ENCODE assay signal across 20 cellular contexts in genomic region chr21:43578677-43579313, GRCh38.
DNase-seq lines count a peak whose midpoint lies in the region; ATAC-seq and TF ChIP-seq lines count a peak whose summit lies in the region.
"Had no signal": no experiment of that assay in that cellular context is flagged by ENCODE, and none has a peak within 500 bp of the region (broad histone marks: within the 10 kb centered on the region; RNA-seq: fewer than 3 reads in every experiment).

No MANE protein-coding gene starts in this region.

- no peak overlapping the region for H3K9ac ChIP-seq in mesendoderm (ENCODE audit: low read length)

- H3K56ac ChIP-seq in mesendoderm (ENCODE audit: low read length): no peak overlapping the region

- CTCF ChIA-PET in AG04450 (lab: Charles Lee): no interaction called here

- no peak overlapping the region for H3K18ac ChIP-seq in mesendoderm (ENCODE audit: low read length)

- H3K79me2 ChIP-seq in mesendoderm (ENCODE audit: control insufficient read depth, insufficient read depth, low read length): no peaks in the 10 kb centered on the region

- no peaks in the 10 kb centered on the region for H3K36me3 ChIP-seq in mesendoderm (ENCODE audit: control insufficient read depth, insufficient read depth, low read length)
- H3K36me3 ChIP-seq: esophagus muscularis mucosa, thoracic aorta had no signal

- WGBS in mesendoderm (ENCODE audit: extremely low coverage, insufficient coverage, low lambda C conversion rate): no CpG with 5 or more reads among the region's 6 CpGs

- no peaks in the 10 kb centered on the region for H3K4me1 ChIP-seq in mesendoderm (ENCODE audit: control insufficient read depth, low read depth, low read length)

- no peaks in the 10 kb centered on the region for H3K79me1 ChIP-seq in mesendoderm (ENCODE audit: low read length)

- no peak for TF ChIP-seq CTCF in AG04450 (IDR thresholded peaks at IDR 0.05; ENCODE audit: low read depth, low read length)

- DNase-seq in AG04450 (ENCODE audit: low read depth, low spot score) (no peak), fibroblast of peridontal ligament (ENCODE audit: extremely low read depth) (peak; percentile 56), mesendoderm (no peak), C1 segment of cervical spinal cord (lab: John Stamatoyannopoulos, UW) (no peak), NCI-H82 (lab: John Stamatoyannopoulos, UW) (no peak)
- no peak for DNase-seq in NK-92 treated with Interleukin-12 subunit alpha and Interleukin-12 subunit beta, amount 100 ng/mL, for 24 hours (lab: John Stamatoyannopoulos, UW)
- DNase-seq: activated CD4-positive, alpha-beta T cell treated with anti-CD3 and anti-CD28 coated beads for 1 hour; activated CD8-positive, alpha-beta T cell treated with anti-CD3 and anti-CD28 coated beads for 36 hours; activated effector memory CD4-positive, alpha-beta T cell treated with Interleukin-2 at 50 U/mL for 16 hours; activated naive CD8-positive, alpha-beta T cell treated with anti-CD3 and anti-CD28 coated beads, Interleukin-2, amount 10 ng/mL, durations not matched to agents 7 days and 5 days; endodermal cell; HFFc6; kidney glomerular epithelial cell; naive thymus-derived CD4-positive, alpha-beta T cell; NCI-H1417; stimulated activated naive CD4-positive, alpha-beta T cell treated with Interleukin-2 at 50 U/mL for 16 hours had no signal

- H2AK5ac ChIP-seq in mesendoderm (ENCODE audit: low read length): no peak overlapping the region

- no peak overlapping the region for H3K4me2 ChIP-seq in mesendoderm (ENCODE audit: low read length)

- no peak overlapping the region for H2BK120ac ChIP-seq in mesendoderm (ENCODE audit: low read depth, low read length)

- no peak overlapping the region for H2BK15ac ChIP-seq in mesendoderm (replicated peaks; ENCODE audit: low read depth)

- peak overlapping the region; percentile 24 for H3K23ac ChIP-seq in mesendoderm (ENCODE audit: low read length)

- no peak overlapping the region for H4K8ac ChIP-seq in mesendoderm (ENCODE audit: low read depth, low read length)

- H3K9me3 ChIP-seq in AG04450 (ENCODE audit: control insufficient read depth, insufficient read depth, low read length): no peaks in the 10 kb centered on the region; the same call in 1 of the 2 replicates
- H3K9me3 ChIP-seq: esophagus muscularis mucosa, thoracic aorta had no signal

- no peak overlapping the region for H3K4me3 ChIP-seq in AG04450 (ENCODE audit: low read depth, low read length)
- no peak overlapping the region for H3K4me3 ChIP-seq in mesendoderm (ENCODE audit: low read length)
- H3K4me3 ChIP-seq: esophagus muscularis mucosa, thoracic aorta had no signal

- peak; percentile 76 for ATAC-seq in SK-N-SH treated with all-trans-retinoic acid at 6 μM for 48 hours
- no peak for ATAC-seq in GM19035 (IDR thresholded peaks at IDR 0.05; ENCODE audit: unreplicated experiment)
- ATAC-seq: activated CD8-positive, alpha-beta T cell treated with anti-CD3 and anti-CD28 coated beads for 36 hours; naive thymus-derived CD4-positive, alpha-beta T cell had no signal

- H3K27me3 ChIP-seq in AG04450 (ENCODE audit: control insufficient read depth, insufficient read depth, low read length): no peaks in the 10 kb centered on the region
- no peaks in the 10 kb centered on the region for H3K27me3 ChIP-seq in mesendoderm (ENCODE audit: insufficient read depth, low read length, poor library complexity)
- H3K27me3 ChIP-seq: esophagus muscularis mucosa had no signal

- no peak overlapping the region for H4K5ac ChIP-seq in mesendoderm (ENCODE audit: low read length)

- peak overlapping the region; percentile 57 for H3K27ac ChIP-seq in AG04450 (ENCODE audit: low read depth, low read length)
- H3K27ac ChIP-seq in mesendoderm (ENCODE audit: low read depth, low read length): no peak overlapping the region
- H3K27ac ChIP-seq: thoracic aorta had no signal

- POLR2A ChIA-PET in AG04450 (lab: Yijun Ruan, JAX): no interaction called here

- H3K4ac ChIP-seq in mesendoderm (ENCODE audit: low read depth, low read length): no peak overlapping the region

- H2BK5ac ChIP-seq in mesendoderm (ENCODE audit: low read length): no peak overlapping the region

TF ChIP-seq in SK-N-SH treated with all-trans-retinoic acid at 6 μM for 48 hours, 23 proteins besides CTCF, POLR2A, EP300 and RAD21:
- TF ChIP-seq CSDC2 (CRISPR knock-in tag; IDR thresholded peaks at IDR 0.05): no peak
- TF ChIP-seq SNAI2 (CRISPR knock-in tag; IDR thresholded peaks at IDR 0.05): no peak
- no peak for TF ChIP-seq ZC3H10 (CRISPR knock-in tag; IDR thresholded peaks at IDR 0.05)
- no peak for TF ChIP-seq RARB (CRISPR knock-in tag; IDR thresholded peaks at IDR 0.05)
- no peak for TF ChIP-seq PPARA (CRISPR knock-in tag; IDR thresholded peaks at IDR 0.05; ENCODE audit: borderline replicate concordance)
- TF ChIP-seq OSR1 (CRISPR knock-in tag; IDR thresholded peaks at IDR 0.05): no peak
- no peak for TF ChIP-seq ZNF70 (CRISPR knock-in tag; IDR thresholded peaks at IDR 0.05)
- no peak for TF ChIP-seq ZFP30 (CRISPR knock-in tag; IDR thresholded peaks at IDR 0.05)
- TF ChIP-seq ESRRG (CRISPR knock-in tag; IDR thresholded peaks at IDR 0.05): no peak
- TF ChIP-seq BACH2 (CRISPR knock-in tag; IDR thresholded peaks at IDR 0.05; ENCODE audit: borderline replicate concordance): no peak
- no peak for TF ChIP-seq POU6F1 (CRISPR knock-in tag; IDR thresholded peaks at IDR 0.05; ENCODE audit: borderline replicate concordance, low read depth)
- no peak for TF ChIP-seq ISL1 (CRISPR knock-in tag; IDR thresholded peaks at IDR 0.05)
- no peak for TF ChIP-seq TOX (CRISPR knock-in tag; IDR thresholded peaks at IDR 0.05; ENCODE audit: borderline replicate concordance)
- no peak for TF ChIP-seq ZFP3 (CRISPR knock-in tag; IDR thresholded peaks at IDR 0.05)
- no peak for TF ChIP-seq ARNTL (CRISPR knock-in tag; IDR thresholded peaks at IDR 0.05; ENCODE audit: borderline replicate concordance, low read depth)
